In genomic region chr22:17172172-17172833, GRCh38 we compare ENCODE assay signal across 8 cellular contexts. TPM values are rescaled to one million over a fixed set of nuclear protein-coding genes. Genes with fewer than 3 reads are reported as not detected.
A peak's percentile ranks its signal among the peaks of the same experiment; 100 is the strongest.
DNase-seq lines count a peak whose midpoint lies in the region; ATAC-seq and TF ChIP-seq lines count a peak whose summit lies in the region.

No MANE protein-coding gene starts in this region.

- H3K27me3 ChIP-seq in liver (ENCODE audit: control insufficient read depth in 4 of 4, insufficient read depth in 4 of 4, low read length in 3 of 4) (no peaks in the 10 kb centered on the region), tibial artery (no peaks in the 10 kb centered on the region)

- TF ChIP-seq RAD21 in liver (IDR thresholded peaks at IDR 0.05) = no peak

- H3K27ac ChIP-seq in liver (ENCODE audit: low read depth in 1 of 2, low read length in 2 of 2) = peak overlapping the region; percentile 84 to 97
- peak overlapping the region; percentile 89 to 93 for H3K27ac ChIP-seq in tibial artery

- H3K4me3 ChIP-seq in cardiac fibroblast (replicated peaks in 1 of 2; ENCODE audit: low read depth in 2 of 2, low read length in 2 of 2) (peak overlapping the region; percentile 62 to 63), liver (ENCODE audit: low read depth in 1 of 3, low read length in 3 of 3) (peak overlapping the region in 2 of 3 donors; percentile 46 to 92), tibial artery (peak overlapping the region; percentile 61 to 91)

- H3K36me3 ChIP-seq in liver (ENCODE audit: control insufficient read depth in 4 of 4, insufficient read depth in 3 of 4, low read depth in 1 of 4, low read length in 3 of 4) = no peaks in the 10 kb centered on the region
- no peaks in the 10 kb centered on the region for H3K36me3 ChIP-seq in tibial artery

- WGBS in liver = 63% methylated on average over 17 of the region's 17 CpGs

- no peak for DNase-seq in Right ventricle myocardium inferior (ENCODE audit: missing footprints)
- DNase-seq in cardiac septum (ENCODE audit: low spot score) = no peak
- no peak for DNase-seq in cardiac fibroblast (ENCODE audit: low read depth in 2 of 2)
- no peak for DNase-seq in tibial artery
- no peak for DNase-seq in HEK293T (ENCODE audit: extremely low spot score)
- DNase-seq in SW 1271 (lab: John Stamatoyannopoulos, UW) = no peak
- DNase-seq in OCI-M2 (lab: John Stamatoyannopoulos, UW; ENCODE audit: unreplicated experiment) = no peak

- peak overlapping the region; percentile 11 to 58 for H3K9ac ChIP-seq in liver (ENCODE audit: low read depth in 1 of 2, low read length in 2 of 2)

- H3K9me3 ChIP-seq in liver (ENCODE audit: control insufficient read depth in 4 of 4, low read length in 3 of 4) (no peaks in the 10 kb centered on the region), tibial artery (no peaks in the 10 kb centered on the region)

- CTCF ChIA-PET in HEK293T (lab: Yijun Ruan, JAX) = interaction anchor here (0.5 to 3.2 kb wide), 59 partner anchors 9 to 563 kb away, joined by 3 to 38 read pairs (median 4); partner anchors contain the start of gene HDHD5

- ATAC-seq in Right ventricle myocardium inferior = peak; percentile 43

- POLR2A ChIA-PET in HEK293T (lab: Yijun Ruan, JAX) = interaction anchor here (0.5 to 2.7 kb wide), 42 partner anchors 9 to 467 kb away, joined by 3 to 39 read pairs (median 4); partner anchors contain the start of genes BCL2L13, CECR2, HDHD5 and TMEM121B

- intact Hi-C loops in Right ventricle myocardium inferior (cut with DNase I) (loop anchor here (5.0 to 10.0 kb wide), 2 partner anchors 90 to 462 kb away; partner anchors contain the start of genes BCL2L13 and IL17RA), cardiac septum (cut with DNase I) (loop anchor here (5.0 to 10.0 kb wide), 2 partner anchors 95 to 192 kb away; partner anchors contain the start of gene CECR2), tibial artery (cut with DNase I; ENCODE audit: low total_unique reads) (loop anchor here (5.0 kb wide), 1 partner anchor 85 kb away; no protein-coding TSS in a partner anchor)

- H3K4me1 ChIP-seq in liver (ENCODE audit: control insufficient read depth in 4 of 4, insufficient read depth in 4 of 4, low read length in 3 of 4) = peaks cover 0 to 21% (median 12%) of the 10 kb centered on the region in 4 donors
- H3K4me1 ChIP-seq in tibial artery = peaks cover 0 to 22% (median 18%) of the 10 kb centered on the region in 4 donors

- TF ChIP-seq CTCF in cardiac fibroblast (IDR thresholded peaks at IDR 0.05; ENCODE audit: low read depth, low read length) (no peak), liver (IDR thresholded peaks at IDR 0.05; ENCODE audit: low read depth, low read length, missing input control) (no peak), tibial artery (IDR thresholded peaks at IDR 0.05) (no peak)

TF ChIP-seq in liver, 16 proteins besides CTCF, POLR2A, EP300 and RAD21:
- TF ChIP-seq HNF4A (conservative IDR thresholded peaks at IDR 0.05) = no peak
- peak; percentile 3 for TF ChIP-seq TAF1 (conservative IDR thresholded peaks at IDR 0.05)
- no peak for TF ChIP-seq FOXA1 (IDR thresholded peaks at IDR 0.05)

TF ChIP-seq in HEK293T, 16 proteins besides CTCF, POLR2A, EP300 and RAD21:
- TF ChIP-seq LEF1 (IDR thresholded peaks at IDR 0.05; ENCODE audit: borderline replicate concordance) = no peak
- TF ChIP-seq ARNT (IDR thresholded peaks at IDR 0.05) = no peak
- TF ChIP-seq SP1 (IDR thresholded peaks at IDR 0.05) = no peak
- no peak for TF ChIP-seq TARDBP (IDR thresholded peaks at IDR 0.05)
- no peak for TF ChIP-seq FOXM1 (IDR thresholded peaks at IDR 0.05; ENCODE audit: borderline replicate concordance)
- TF ChIP-seq FOXK2 (IDR thresholded peaks at IDR 0.05) = no peak
- no peak for TF ChIP-seq PKNOX1 (IDR thresholded peaks at IDR 0.05)
- no peak for TF ChIP-seq ZNF384 (IDR thresholded peaks at IDR 0.05)
- no peak for TF ChIP-seq CTBP1 (IDR thresholded peaks at IDR 0.05; ENCODE audit: borderline replicate concordance)
- TF ChIP-seq ELF4 (IDR thresholded peaks at IDR 0.05) = no peak
- TF ChIP-seq FOXA1 (IDR thresholded peaks at IDR 0.05) = no peak
- no peak for TF ChIP-seq HDGF (IDR thresholded peaks at IDR 0.05; ENCODE audit: borderline replicate concordance)
- no peak for TF ChIP-seq BHLHE40 (IDR thresholded peaks at IDR 0.05; ENCODE audit: borderline replicate concordance)
- no peak for TF ChIP-seq SUZ12 (IDR thresholded peaks at IDR 0.05)
- TF ChIP-seq L3MBTL2 (conservative IDR thresholded peaks at IDR 0.05) = no peak

RNA-seq across cellular contexts. Expression of gene HDHD5, which starts 13.2 kb away (rescaled TPM):
- 58.9 TPM for total RNA-seq in Right ventricle myocardium inferior
- 39.6 TPM for total RNA-seq in cardiac septum
- total RNA-seq in liver = 10 to 100 TPM; 13.2 to 38.2 TPM
- polyA plus RNA-seq in liver = 10 to 100 TPM; 33.5 to 46.1 TPM

RNA-seq across cellular contexts. Expression of gene ADA2, which starts 46.9 kb away (rescaled TPM):
- total RNA-seq in Right ventricle myocardium inferior = 39.6 TPM
- 77.0 TPM for total RNA-seq in cardiac septum
- 10 to 100 TPM in 1 of 2 donors, 1 to 10 TPM in 1; 8.7 to 18.7 TPM for total RNA-seq in liver
- polyA plus RNA-seq in liver = 1 to 10 TPM; 3.2 to 9.6 TPM

RNA-seq across cellular contexts. Expression of gene TMEM121B, which starts 51.1 kb away (rescaled TPM):
- total RNA-seq in Right ventricle myocardium inferior (2.2 TPM), cardiac septum (1.0 TPM), liver (under 1 TPM; 0.09 to 0.17 TPM)
- polyA plus RNA-seq in liver = under 1 TPM; 0.06 to 0.12 TPM
